2 cellular contexts compared by ENCODE assay signal in genomic region chr20:3408251-3408637, GRCh38.
TF ChIP-seq lines count a peak whose summit lies in the region.

No MANE protein-coding gene starts in this region.

TF ChIP-seq in A549, 52 proteins besides CTCF, POLR2A, EP300 and RAD21 (continued from another document):
- no peak for TF ChIP-seq CBX8 (IDR thresholded peaks at IDR 0.05)

TF ChIP-seq in IMR-90, 13 proteins besides CTCF, POLR2A, EP300 and RAD21 (continued from another document):
- no peak for TF ChIP-seq USF2 (IDR thresholded peaks at IDR 0.05; ENCODE audit: low read depth, low read length)
- no peak for TF ChIP-seq ELK1 (IDR thresholded peaks at IDR 0.05; ENCODE audit: borderline replicate concordance, low read depth, low read length)
- no peak for TF ChIP-seq MAZ (IDR thresholded peaks at IDR 0.05; ENCODE audit: borderline replicate concordance, low read depth, low read length)
- no peak for TF ChIP-seq NFE2L2 (IDR thresholded peaks at IDR 0.05; ENCODE audit: low read depth, low read length)
- no peak for TF ChIP-seq MAFK (IDR thresholded peaks at IDR 0.05; ENCODE audit: low read depth, low read length)
- TF ChIP-seq MXI1 (IDR thresholded peaks at IDR 0.05; ENCODE audit: borderline replicate concordance, low read depth, low read length) = no peak
- no peak for TF ChIP-seq FOS (IDR thresholded peaks at IDR 0.05; ENCODE audit: low read depth, low read length)
TF ChIP-seq in IMR-90: peak in this region for 0.
